Comparison of ENCODE assay signal across 7 cellular contexts in genomic region chr18:24271381-24272331, GRCh38.
A peak's percentile ranks its signal among the peaks of the same experiment; 100 is the strongest.
DNase-seq lines count a peak whose midpoint lies in the region; ATAC-seq and TF ChIP-seq lines count a peak whose summit lies in the region.

No MANE protein-coding gene starts in this region.

- H3K27ac ChIP-seq in right lobe of liver = peak overlapping the region; percentile 70 to 93 (median 88)

- 6% methylated on average over 18 of the region's 97 CpGs for WGBS in right lobe of liver (ENCODE audit: insufficient coverage, low coverage, low lambda C conversion rate, missing lambda C conversion rate)

- no peaks in the 10 kb centered on the region for H3K9me3 Mint-ChIP-seq in effector memory CD8-positive, alpha-beta T cell

- peaks cover 0 to 12% (median 3%) of the 10 kb centered on the region in 4 donors for H3K4me1 ChIP-seq in right lobe of liver

- DNase-seq in GM04504 (ENCODE audit: low read depth) (peak; percentile 42), HuH-7 (ENCODE audit: low spot score) (peak; percentile 69), T-helper 17 cell (no peak), right lobe of liver (peak; percentile 82 to 89 (median 84))
- no peak for DNase-seq in effector memory CD8-positive, alpha-beta T cell
- DNase-seq in stimulated activated CD4-positive, alpha-beta T cell treated with anti-CD3 and anti-CD28 coated beads, Interleukin-4, amount 100 ng/mL, for 48 hours (ENCODE audit: low read depth in 2 of 2) = peak; percentile 13 to 22

- H3K27me3 Mint-ChIP-seq in T-helper 17 cell = peaks cover 37% of the 10 kb centered on the region
- peaks cover 39 to 58% of the 10 kb centered on the region in 2 donors for H3K27me3 Mint-ChIP-seq in effector memory CD8-positive, alpha-beta T cell

- TF ChIP-seq POLR2A in right lobe of liver (IDR thresholded peaks at IDR 0.05) = peak; percentile 51

- peak in 3 of 4 donors; percentile 13 to 22 (median 15) for TF ChIP-seq CTCF in right lobe of liver (IDR thresholded peaks at IDR 0.05)

- peak overlapping the region; percentile 50 to 81 (median 71) for H3K4me3 ChIP-seq in right lobe of liver

- ATAC-seq in T-helper 17 cell (peak; percentile 57), right lobe of liver (peak; percentile 86 to 92 (median 90)), HG03175 (IDR thresholded peaks at IDR 0.05; ENCODE audit: unreplicated experiment) (no peak)
- no peak for ATAC-seq in effector memory CD8-positive, alpha-beta T cell (replicated peaks)

- H3K36me3 Mint-ChIP-seq in T-helper 17 cell (ENCODE audit: low read depth) = peaks cover 2% of the 10 kb centered on the region
- peaks cover 4% of the 10 kb centered on the region for H3K36me3 Mint-ChIP-seq in effector memory CD8-positive, alpha-beta T cell (ENCODE audit: insufficient read depth)

- intact Hi-C loops in right lobe of liver (cut with DNase I) = no loop called here

- peaks cover 10% of the 10 kb centered on the region for H3K4me1 Mint-ChIP-seq in T-helper 17 cell
- H3K4me1 Mint-ChIP-seq in effector memory CD8-positive, alpha-beta T cell (ENCODE audit: low read depth in 2 of 2) = peaks cover 2 to 3% of the 10 kb centered on the region in 2 donors

- H3K27me3 ChIP-seq in right lobe of liver = no peaks in the 10 kb centered on the region

- H3K36me3 ChIP-seq in right lobe of liver = no peaks in the 10 kb centered on the region

- peak overlapping the region; percentile 87 for H3K4me3 Mint-ChIP-seq in T-helper 17 cell
- peak overlapping the region; percentile 68 to 72 for H3K4me3 Mint-ChIP-seq in effector memory CD8-positive, alpha-beta T cell

- no peak overlapping the region for H3K27ac Mint-ChIP-seq in T-helper 17 cell
- H3K27ac Mint-ChIP-seq in effector memory CD8-positive, alpha-beta T cell = no peak overlapping the region

- H3K9me3 ChIP-seq in T-helper 17 cell (ENCODE audit: control insufficient read depth, low read length, poor library complexity, severe bottlenecking) (no peaks in the 10 kb centered on the region), right lobe of liver (no peaks in the 10 kb centered on the region)

Comparison
In these comparisons a context has a peak if more than half of its experiments do, and no peak if none do; other contexts are left out.
1. DNase-seq: peak in GM04504 (single experiment), HuH-7 (single experiment), right lobe of liver (3 of 3) and stimulated activated CD4-positive, alpha-beta T cell treated with anti-CD3 and anti-CD28 coated beads, Interleukin-4, amount 100 ng/mL, for 48 hours (2 of 2); none in T-helper 17 cell (0 of 3) and effector memory CD8-positive, alpha-beta T cell (0 of 3).
2. ATAC-seq: peak in T-helper 17 cell (single experiment) and right lobe of liver (4 of 4); none in effector memory CD8-positive, alpha-beta T cell (single experiment) and HG03175 (single experiment).